In the genomic region with DNA sequence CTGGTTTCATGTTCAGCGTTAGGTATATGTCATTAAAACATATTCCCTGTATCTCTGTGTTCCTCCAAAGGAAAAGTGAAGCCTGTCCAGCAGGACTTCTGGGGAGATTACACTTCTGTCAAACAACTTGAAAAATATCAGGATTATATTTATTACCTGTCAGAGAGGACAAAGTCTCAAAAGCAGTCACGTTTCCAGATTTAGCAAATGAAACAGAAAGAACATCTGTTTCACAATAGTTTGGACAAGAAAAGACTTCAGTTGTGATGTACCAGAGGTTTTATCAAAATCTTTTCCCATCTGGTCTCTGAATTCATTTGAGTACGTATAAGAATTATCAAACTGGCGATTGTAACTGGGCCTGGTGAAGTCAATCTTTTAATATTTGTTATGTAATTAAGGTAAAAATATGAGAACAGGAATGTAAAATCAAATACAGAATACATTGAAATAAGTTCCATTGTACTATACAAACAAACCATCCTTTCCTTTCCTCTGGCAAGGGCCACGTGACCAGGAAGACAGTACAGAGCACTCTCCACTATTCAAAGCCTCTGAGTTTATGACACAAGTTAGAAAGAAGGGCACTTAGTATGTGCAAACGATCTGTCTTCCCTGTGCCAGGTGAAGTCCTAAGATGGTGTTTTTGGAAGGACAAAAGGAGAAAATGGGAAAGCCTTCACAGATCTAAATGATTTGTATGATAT, we compare ENCODE assay signal across 11 cellular contexts. TPM values are rescaled to one million over a fixed set of nuclear protein-coding genes. Genes with fewer than 3 reads are reported as not detected.
DNase-seq lines count a peak whose midpoint lies in the region; ATAC-seq and TF ChIP-seq lines count a peak whose summit lies in the region.
"Had no signal": no experiment of that assay in that cellular context is flagged by ENCODE, and none has a peak within 500 bp of the region (broad histone marks: within the 10 kb centered on the region; RNA-seq: fewer than 3 reads in every experiment).

No MANE protein-coding gene starts in this region.

- H3K36me3 ChIP-seq in SK-N-SH (replicated peaks in 1 of 2; ENCODE audit: control insufficient read depth in 1 of 2, insufficient read depth in 2 of 2, low read length in 1 of 2) (peaks cover 15 to 20% of the 10 kb centered on the region in 2 experiments), OCI-LY7 (ENCODE audit: insufficient read depth, low read length) (peaks cover 65% of the 10 kb centered on the region), psoas muscle (ENCODE audit: insufficient read depth in 1 of 2, low read depth in 1 of 2) (peaks cover 0 to 37% of the 10 kb centered on the region in 2 donors)

- H3K4me3 ChIP-seq in SK-N-SH (ENCODE audit: low read depth in 2 of 2, low read length in 1 of 2) (no peak overlapping the region), OCI-LY7 (ENCODE audit: low read depth, low read length, poor library complexity, severe bottlenecking) (peak overlapping the region; percentile 93), psoas muscle (peak overlapping the region; percentile 91)
- H3K4me3 ChIP-seq: A549, coronary artery had no signal

- peaks cover 87% of the 10 kb centered on the region for H3K79me2 ChIP-seq in SK-N-SH (ENCODE audit: insufficient read depth)
- peaks cover 83% of the 10 kb centered on the region for H3K79me2 ChIP-seq in OCI-LY7 (ENCODE audit: insufficient read depth, low read depth, low read length)

- TF ChIP-seq CTCF in SK-N-SH (IDR thresholded peaks at IDR 0.05) = no peak
- no peak for TF ChIP-seq CTCF in OCI-LY7 (conservative IDR thresholded peaks at IDR 0.05; ENCODE audit: low read length)
- TF ChIP-seq CTCF in psoas muscle (IDR thresholded peaks at IDR 0.05) = no peak
- TF ChIP-seq CTCF in GM13977 (IDR thresholded peaks at IDR 0.05; ENCODE audit: extremely low read depth, insufficient read depth, missing control alignments) = no peak

- peaks cover 42 to 66% of the 10 kb centered on the region in 2 donors for H3K4me1 Mint-ChIP-seq in effector memory CD8-positive, alpha-beta T cell (ENCODE audit: low read depth in 2 of 2)

- intact Hi-C loops in OCI-LY7 (cut with micrococcal nuclease; ENCODE audit: unreplicated experiment) = loop anchor here (5.0 to 10.0 kb wide), 2 partner anchors 1201 to 1546 kb away; partner anchors contain the start of genes CDKN2AIP and CYP4V2
- intact Hi-C loops in psoas muscle (cut with DNase I) = loop anchor here (5.0 to 10.0 kb wide), 6 partner anchors 86 to 381 kb away; partner anchors contain the start of genes ACSL1 (in 2 of the 2), CENPU (in 1 of the 2) and IRF2 (in 1 of the 2)

- peaks cover 7% of the 10 kb centered on the region for H3F3A ChIP-seq in SK-N-SH (replicated peaks; ENCODE audit: insufficient read depth)

- H3K4me1 ChIP-seq in SK-N-SH (ENCODE audit: control insufficient read depth in 1 of 2, insufficient read depth in 2 of 2, low read depth in 1 of 2, low read length in 1 of 2) (peaks cover 26 to 27% of the 10 kb centered on the region in 2 experiments; a peak in 3 of 4 replicates), OCI-LY7 (ENCODE audit: insufficient read depth, low read length, poor library complexity, severe bottlenecking) (peaks cover 49% of the 10 kb centered on the region), psoas muscle (peaks cover 51% of the 10 kb centered on the region)

- in situ Hi-C loops in GM13977 (cut with MboI; ENCODE audit: low pct_unique_long_range_greater_than_20kb, low sequenced_read_pairs, unreplicated experiment) = no loop called here

- H2AFZ ChIP-seq in SK-N-SH (ENCODE audit: low read depth) (no peak overlapping the region), OCI-LY7 (ENCODE audit: low read length) (no peak overlapping the region)

- no peaks in the 10 kb centered on the region for H3K27me3 ChIP-seq in SK-N-SH (ENCODE audit: insufficient read depth)
- no peaks in the 10 kb centered on the region for H3K27me3 ChIP-seq in psoas muscle (ENCODE audit: insufficient read depth in 3 of 3, low read length in 2 of 3)

- BruUV-seq in OCI-LY7 (replicated peaks; lab: Mats Ljungman, UMichigan) = no TSS peak

- H3K4me3 Mint-ChIP-seq in effector memory CD8-positive, alpha-beta T cell = peak overlapping the region; percentile 92 to 97

- H3K4me2 ChIP-seq in SK-N-SH (peak overlapping the region; percentile 92), OCI-LY7 (ENCODE audit: low read length) (peak overlapping the region; percentile 81)
- H3K4me2 ChIP-seq: A549 had no signal

- H3K27ac Mint-ChIP-seq in effector memory CD8-positive, alpha-beta T cell = peak overlapping the region; percentile 46 to 89

- H3K9me2 ChIP-seq in SK-N-SH (no peaks in the 10 kb centered on the region), OCI-LY7 (ENCODE audit: insufficient read depth, low read length) (no peaks in the 10 kb centered on the region)

- no peak for TF ChIP-seq RAD21 in SK-N-SH (IDR thresholded peaks at IDR 0.05; ENCODE audit: low read length)

- no peak overlapping the region for H3K9ac ChIP-seq in SK-N-SH

- peaks cover 23% of the 10 kb centered on the region for H4K20me1 ChIP-seq in SK-N-SH (ENCODE audit: insufficient read depth)
- peaks cover 17% of the 10 kb centered on the region for H4K20me1 ChIP-seq in OCI-LY7 (ENCODE audit: insufficient read depth, low read length)

- DNase-seq in SK-N-SH = no peak
- no peak for DNase-seq in OCI-LY7 (ENCODE audit: low spot score)
- DNase-seq in effector memory CD8-positive, alpha-beta T cell = no peak
- DNase-seq in psoas muscle = no peak
- DNase-seq in GM13977 (ENCODE audit: low spot score) = no peak
- no peak for DNase-seq in NCI-H1436 (lab: John Stamatoyannopoulos, UW)

- H3K9me3 Mint-ChIP-seq in effector memory CD8-positive, alpha-beta T cell = no peaks in the 10 kb centered on the region

- TF ChIP-seq EP300 in SK-N-SH (IDR thresholded peaks at IDR 0.05; ENCODE audit: borderline replicate concordance in 1 of 2, low read depth in 1 of 2, low read length in 1 of 2) = no peak

- H3K27ac ChIP-seq in SK-N-SH (ENCODE audit: low read depth in 2 of 2, low read length in 1 of 2) = peak overlapping the region in 1 of 2 experiments; percentile 76; a peak in 1 of 4 replicates
- H3K27ac ChIP-seq in OCI-LY7 (ENCODE audit: low read depth, low read length, poor library complexity, severe bottlenecking) = peak overlapping the region; percentile 38
- H3K27ac ChIP-seq in psoas muscle = peak overlapping the region; percentile 99
- H3K27ac ChIP-seq: A549, coronary artery had no signal

- POLR2A ChIA-PET in SK-N-SH (lab: Yijun Ruan, JAX) = no interaction called here
- POLR2A ChIA-PET in OCI-LY7 (lab: Charles Lee) = interaction anchor here (0.6 to 1.3 kb wide), 4 partner anchors 10 to 167 kb away, joined by 3 to 6 read pairs (median 3); partner anchors contain the start of gene CENPU

- H3K27me3 Mint-ChIP-seq in effector memory CD8-positive, alpha-beta T cell = no peaks in the 10 kb centered on the region

- CTCF ChIA-PET in SK-N-SH (lab: Yijun Ruan, JAX) = no interaction called here
- CTCF ChIA-PET in OCI-LY7 (lab: Charles Lee; ENCODE audit: unreplicated experiment) = no interaction called here

- H3K36me3 Mint-ChIP-seq in effector memory CD8-positive, alpha-beta T cell (ENCODE audit: insufficient read depth) = peaks cover 36% of the 10 kb centered on the region

- WGBS in SK-N-SH (ENCODE audit: low lambda C conversion rate) = 76% methylated on average over 6 of the region's 6 CpGs
- 48 to 67% (median 61%) methylated on average over 6 of the region's 6 CpGs for WGBS in psoas muscle, 3 donors

- no peak for ATAC-seq in SK-N-SH treated with all-trans-retinoic acid at 6 μM for 48 hours
- ATAC-seq in effector memory CD8-positive, alpha-beta T cell (replicated peaks) = no peak
- no peak for ATAC-seq in psoas muscle
- no peak for ATAC-seq in GM21528 (IDR thresholded peaks at IDR 0.05; ENCODE audit: low FRiP score, unreplicated experiment)
- ATAC-seq: A549, Panc1 had no signal

- H3K9me3 ChIP-seq in SK-N-SH (no peaks in the 10 kb centered on the region), OCI-LY7 (ENCODE audit: low read length) (no peaks in the 10 kb centered on the region), psoas muscle (no peaks in the 10 kb centered on the region)
- H3K9me3 ChIP-seq: A549 had no signal

TF ChIP-seq in SK-N-SH, 30 proteins besides CTCF, POLR2A, EP300 and RAD21 (continues in another document):
- TF ChIP-seq JUND (IDR thresholded peaks at IDR 0.05) (no peak), CHD2 (IDR thresholded peaks at IDR 0.05; ENCODE audit: low read length, partially characterized antibody) (no peak), USF1 (IDR thresholded peaks at IDR 0.05; ENCODE audit: borderline replicate concordance, low read depth) (peak; percentile 39; the same call in 1 of the 2 replicates)

TF ChIP-seq in SK-N-SH treated with all-trans-retinoic acid at 6 μM for 48 hours, 23 proteins besides CTCF, POLR2A, EP300 and RAD21 (continues in another document):
- TF ChIP-seq TOX (CRISPR knock-in tag; IDR thresholded peaks at IDR 0.05; ENCODE audit: borderline replicate concordance) = no peak
- no peak for TF ChIP-seq ARNTL (CRISPR knock-in tag; IDR thresholded peaks at IDR 0.05; ENCODE audit: borderline replicate concordance, low read depth)
- no peak for TF ChIP-seq SNAI2 (CRISPR knock-in tag; IDR thresholded peaks at IDR 0.05)
- no peak for TF ChIP-seq ISL1 (CRISPR knock-in tag; IDR thresholded peaks at IDR 0.05)
- TF ChIP-seq ZNF8 (CRISPR knock-in tag; IDR thresholded peaks at IDR 0.05) = no peak

RNA-seq across cellular contexts. Expression of gene CASP3, which starts 3.2 kb away (rescaled TPM):
- 15.5 and 21.8 TPM in 2 replicates for polyA plus RNA-seq in SK-N-SH (2012; rRNA removed)
- polyA plus RNA-seq in SK-N-SH (2012; cell fraction: cytosol; rRNA removed) = 24.9 and 30.0 TPM in 2 replicates
- 16.9 and 24.2 TPM in 2 replicates for polyA plus RNA-seq in SK-N-SH (2012; cell fraction: nucleus; rRNA removed)
- total RNA-seq in OCI-LY7 (2014; rRNA removed; shearing (Covaris generic)) = 25.8 and 29.5 TPM in 2 replicates
- 39.2 and 44.7 TPM in 2 replicates for total RNA-seq in OCI-LY7 (2022)
- 10 to 100 TPM; 13.8 to 49.7 (median 20.5) TPM for total RNA-seq in psoas muscle
- 10 to 100 TPM; 16.1 to 46.6 (median 39.8) TPM for polyA plus RNA-seq in psoas muscle

RNA-seq across cellular contexts. Expression of gene PRIMPOL, which starts 3.5 kb away (rescaled TPM):
- polyA plus RNA-seq in SK-N-SH (2012; rRNA removed) (8.0 and 11.9 TPM in 2 replicates), psoas muscle (10 to 100 TPM in 1 of 3 donors, 1 to 10 TPM in 2; 4.2 to 11.1 (median 5.6) TPM)
- 10.8 and 18.4 TPM in 2 replicates for polyA plus RNA-seq in SK-N-SH (2012; cell fraction: cytosol; rRNA removed)
- 9.5 and 16.9 TPM in 2 replicates for polyA plus RNA-seq in SK-N-SH (2012; cell fraction: nucleus; rRNA removed)
- 8.8 and 9.2 TPM in 2 replicates for total RNA-seq in OCI-LY7 (2014; rRNA removed; shearing (Covaris generic))
- total RNA-seq in OCI-LY7 (2022) (19.3 and 23.4 TPM in 2 replicates), psoas muscle (10 to 100 TPM in 1 of 4 donors, 1 to 10 TPM in 3; 4.8 to 10.1 (median 7.5) TPM)

Comparison
In these comparisons a context has a peak if more than half of its experiments do, and no peak if none do; other contexts are left out.
1. H3K4me3 ChIP-seq: peak in OCI-LY7 (single experiment) and psoas muscle (single experiment); none in SK-N-SH (0 of 2).